17 cellular contexts compared by ENCODE assay signal in genomic region chr13:99556867-99557443, GRCh38. TPM values are rescaled to one million over a fixed set of nuclear protein-coding genes. Genes with fewer than 3 reads are reported as not detected.
DNase-seq lines count a peak whose midpoint lies in the region; ATAC-seq and TF ChIP-seq lines count a peak whose summit lies in the region.
"Had no signal": no experiment of that assay in that cellular context is flagged by ENCODE, and none has a peak within 500 bp of the region (broad histone marks: within the 10 kb centered on the region; RNA-seq: fewer than 3 reads in every experiment).

No MANE protein-coding gene starts in this region.

- DNase-seq in activated CD4-positive, CD25-positive, alpha-beta regulatory T cell treated with anti-CD3 and anti-CD28 coated beads, Interleukin-2, amount 50 U/mL, for 72 hours, result no peak
- DNase-seq in natural killer cell treated with Interleukin-12 subunit alpha and Interleukin-12 subunit beta and Interleukin-15 and Interleukin-18, amount 100 ng/mL, for 72 hours (ENCODE audit: low spot score), result no peak
- DNase-seq in natural killer cell, result no peak
- DNase-seq in activated T-helper 1 cell treated with anti-CD3 and anti-CD28 coated beads, Interleukin-12 subunit alpha, Interleukin-12 subunit beta, Interleukin-2, Interleukin-4 antibody, amounts not matched to agents 30 ng/mL and 10 ng/mL and 1 ng/mL, durations not matched to agents 14 hours and 24 hours and 36 hours (ENCODE audit: low spot score), result no peak
- no peak for DNase-seq in stimulated activated effector memory CD8-positive, alpha-beta T cell treated with anti-CD3 and anti-CD28 coated beads, Interleukin-12 subunit alpha, Interleukin-12 subunit beta, amount 100 ng/mL, for 72 hours (ENCODE audit: low spot score in 2 of 2)
- no peak for DNase-seq in right atrium auricular region (ENCODE audit: low spot score)
- DNase-seq: BE2C, DMS79 treated with DMSO at 0.1 percent for 48 hours, HFFc6, KG1, NCI-H1436, NCI-H2081, NCI-H748 treated with DMSO at 0.1 percent for 48 hours had no signal

- peak; percentile 35 to 79 for ATAC-seq in activated CD4-positive, CD25-positive, alpha-beta regulatory T cell treated with anti-CD3 and anti-CD28 coated beads, Interleukin-2, amount 50 U/mL, for 24 hours
- ATAC-seq in natural killer cell treated with Interleukin-12 subunit alpha and Interleukin-12 subunit beta and Interleukin-15 and Interleukin-18, amount 100 ng/mL, for 72 hours, result no peak
- ATAC-seq in natural killer cell, result no peak
- peak; percentile 67 for ATAC-seq in stimulated activated effector memory CD8-positive, alpha-beta T cell treated with anti-CD3 and anti-CD28 coated beads, Interleukin-12 subunit alpha, Interleukin-12 subunit beta, amount 100 ng/mL, for 72 hours
- ATAC-seq in HG03045 (IDR thresholded peaks at IDR 0.05; ENCODE audit: unreplicated experiment), result no peak

- H3K27ac ChIP-seq in right atrium auricular region, result no peak overlapping the region
- H3K27ac ChIP-seq: 22Rv1, RWPE1 had no signal

- H3K4me1 Mint-ChIP-seq in natural killer cell treated with Interleukin-12 subunit alpha and Interleukin-12 subunit beta and Interleukin-15 and Interleukin-18, amount 100 ng/mL, for 72 hours (ENCODE audit: low read depth in 2 of 2), result peaks cover 6 to 8% of the 10 kb centered on the region in 2 donors
- H3K4me1 Mint-ChIP-seq in natural killer cell, result peaks cover 9 to 16% of the 10 kb centered on the region in 2 donors
- peaks cover 13% of the 10 kb centered on the region for H3K4me1 Mint-ChIP-seq in activated T-helper 1 cell treated with anti-CD3 and anti-CD28 coated beads, Interleukin-12 subunit alpha, Interleukin-12 subunit beta, Interleukin-2, Interleukin-4 antibody, amounts not matched to agents 30 ng/mL and 10 ng/mL and 1 ng/mL, durations not matched to agents 14 hours and 24 hours and 36 hours (ENCODE audit: low read depth)
- H3K4me1 Mint-ChIP-seq in stimulated activated effector memory CD8-positive, alpha-beta T cell treated with anti-CD3 and anti-CD28 coated beads, Interleukin-12 subunit alpha, Interleukin-12 subunit beta, amount 100 ng/mL, for 72 hours, result peaks cover 27% of the 10 kb centered on the region

- H3K4me1 ChIP-seq in right atrium auricular region, result no peaks in the 10 kb centered on the region

- intact Hi-C loops in natural killer cell (cut with micrococcal nuclease), result no loop called here
- intact Hi-C loops in activated T-helper 1 cell treated with anti-CD3 and anti-CD28 coated beads, Interleukin-12 subunit alpha, Interleukin-12 subunit beta, Interleukin-2, Interleukin-4 antibody, amounts not matched to agents 30 ng/mL and 10 ng/mL and 1 ng/mL, durations not matched to agents 14 hours and 24 hours and 36 hours (cut with micrococcal nuclease), result loop anchor here (2.0 kb wide), 1 partner anchor 14 kb away; no protein-coding TSS in a partner anchor

- H3K27me3 ChIP-seq in right atrium auricular region, result no peaks in the 10 kb centered on the region
- H3K27me3 ChIP-seq: BE2C had no signal

- TF ChIP-seq CTCF in natural killer cell (IDR thresholded peaks at IDR 0.05) (no peak), right atrium auricular region (IDR thresholded peaks at IDR 0.05) (no peak)

- H3K36me3 ChIP-seq in right atrium auricular region, result peaks cover 61% of the 10 kb centered on the region

- H3K4me3 ChIP-seq in right atrium auricular region, result no peak overlapping the region

- no peak overlapping the region for H3K4me3 Mint-ChIP-seq in natural killer cell treated with Interleukin-12 subunit alpha and Interleukin-12 subunit beta and Interleukin-15 and Interleukin-18, amount 100 ng/mL, for 72 hours
- no peak overlapping the region for H3K4me3 Mint-ChIP-seq in natural killer cell
- H3K4me3 Mint-ChIP-seq in activated T-helper 1 cell treated with anti-CD3 and anti-CD28 coated beads, Interleukin-12 subunit alpha, Interleukin-12 subunit beta, Interleukin-2, Interleukin-4 antibody, amounts not matched to agents 30 ng/mL and 10 ng/mL and 1 ng/mL, durations not matched to agents 14 hours and 24 hours and 36 hours, result no peak overlapping the region
- H3K4me3 Mint-ChIP-seq in stimulated activated effector memory CD8-positive, alpha-beta T cell treated with anti-CD3 and anti-CD28 coated beads, Interleukin-12 subunit alpha, Interleukin-12 subunit beta, amount 100 ng/mL, for 72 hours, result no peak overlapping the region
- H3K4me3 Mint-ChIP-seq: HFFc6 had no signal

- H3K27ac Mint-ChIP-seq in natural killer cell treated with Interleukin-12 subunit alpha and Interleukin-12 subunit beta and Interleukin-15 and Interleukin-18, amount 100 ng/mL, for 72 hours, result peak overlapping the region; percentile 19 to 25
- H3K27ac Mint-ChIP-seq in natural killer cell, result no peak overlapping the region
- peak overlapping the region; percentile 15 for H3K27ac Mint-ChIP-seq in activated T-helper 1 cell treated with anti-CD3 and anti-CD28 coated beads, Interleukin-12 subunit alpha, Interleukin-12 subunit beta, Interleukin-2, Interleukin-4 antibody, amounts not matched to agents 30 ng/mL and 10 ng/mL and 1 ng/mL, durations not matched to agents 14 hours and 24 hours and 36 hours
- peak overlapping the region; percentile 20 for H3K27ac Mint-ChIP-seq in stimulated activated effector memory CD8-positive, alpha-beta T cell treated with anti-CD3 and anti-CD28 coated beads, Interleukin-12 subunit alpha, Interleukin-12 subunit beta, amount 100 ng/mL, for 72 hours
- H3K27ac Mint-ChIP-seq: HFFc6 had no signal

- H3K9me3 Mint-ChIP-seq in natural killer cell treated with Interleukin-12 subunit alpha and Interleukin-12 subunit beta and Interleukin-15 and Interleukin-18, amount 100 ng/mL, for 72 hours, result no peaks in the 10 kb centered on the region
- no peaks in the 10 kb centered on the region for H3K9me3 Mint-ChIP-seq in natural killer cell
- H3K9me3 Mint-ChIP-seq in activated T-helper 1 cell treated with anti-CD3 and anti-CD28 coated beads, Interleukin-12 subunit alpha, Interleukin-12 subunit beta, Interleukin-2, Interleukin-4 antibody, amounts not matched to agents 30 ng/mL and 10 ng/mL and 1 ng/mL, durations not matched to agents 14 hours and 24 hours and 36 hours, result no peaks in the 10 kb centered on the region
- H3K9me3 Mint-ChIP-seq in stimulated activated effector memory CD8-positive, alpha-beta T cell treated with anti-CD3 and anti-CD28 coated beads, Interleukin-12 subunit alpha, Interleukin-12 subunit beta, amount 100 ng/mL, for 72 hours, result no peaks in the 10 kb centered on the region
- H3K9me3 Mint-ChIP-seq: HFFc6 had no signal

- peaks cover 29% of the 10 kb centered on the region for H3K36me3 Mint-ChIP-seq in natural killer cell treated with Interleukin-12 subunit alpha and Interleukin-12 subunit beta and Interleukin-15 and Interleukin-18, amount 100 ng/mL, for 72 hours
- peaks cover 37% of the 10 kb centered on the region for H3K36me3 Mint-ChIP-seq in natural killer cell
- H3K36me3 Mint-ChIP-seq in activated T-helper 1 cell treated with anti-CD3 and anti-CD28 coated beads, Interleukin-12 subunit alpha, Interleukin-12 subunit beta, Interleukin-2, Interleukin-4 antibody, amounts not matched to agents 30 ng/mL and 10 ng/mL and 1 ng/mL, durations not matched to agents 14 hours and 24 hours and 36 hours (ENCODE audit: low read depth), result peaks cover 42% of the 10 kb centered on the region
- H3K36me3 Mint-ChIP-seq in stimulated activated effector memory CD8-positive, alpha-beta T cell treated with anti-CD3 and anti-CD28 coated beads, Interleukin-12 subunit alpha, Interleukin-12 subunit beta, amount 100 ng/mL, for 72 hours, result peaks cover 99% of the 10 kb centered on the region

- no peaks in the 10 kb centered on the region for H3K9me3 ChIP-seq in right atrium auricular region
- H3K9me3 ChIP-seq: BE2C had no signal

- no peaks in the 10 kb centered on the region for H3K27me3 Mint-ChIP-seq in natural killer cell treated with Interleukin-12 subunit alpha and Interleukin-12 subunit beta and Interleukin-15 and Interleukin-18, amount 100 ng/mL, for 72 hours
- H3K27me3 Mint-ChIP-seq in natural killer cell (ENCODE audit: low read depth in 2 of 2), result no peaks in the 10 kb centered on the region
- H3K27me3 Mint-ChIP-seq in activated T-helper 1 cell treated with anti-CD3 and anti-CD28 coated beads, Interleukin-12 subunit alpha, Interleukin-12 subunit beta, Interleukin-2, Interleukin-4 antibody, amounts not matched to agents 30 ng/mL and 10 ng/mL and 1 ng/mL, durations not matched to agents 14 hours and 24 hours and 36 hours (ENCODE audit: insufficient read depth), result no peaks in the 10 kb centered on the region

RNA-seq across cellular contexts. Expression of gene CLYBL, which starts 49.5 kb away (rescaled TPM):
- total RNA-seq in natural killer cell treated with Interleukin-12 subunit alpha and Interleukin-12 subunit beta and Interleukin-15 and Interleukin-18, amount 100 ng/mL, for 72 hours, result 1 to 10 TPM; 2.3 to 3.1 TPM
- total RNA-seq in natural killer cell, result 1 to 10 TPM; 5.5 to 7.6 (median 6.1) TPM
- total RNA-seq in activated T-helper 1 cell treated with anti-CD3 and anti-CD28 coated beads, Interleukin-12 subunit alpha, Interleukin-12 subunit beta, Interleukin-2, Interleukin-4 antibody, amounts not matched to agents 30 ng/mL and 10 ng/mL and 1 ng/mL, durations not matched to agents 14 hours and 24 hours and 36 hours, result 1.8 and 2.1 TPM in 2 replicates
- 1 to 10 TPM; 7.8 to 9.9 TPM for total RNA-seq in right atrium auricular region

RNA-seq across cellular contexts. Expression of gene TM9SF2, which starts 55.7 kb away (rescaled TPM):
- 10 to 100 TPM; 61.6 to 81.6 TPM for total RNA-seq in natural killer cell treated with Interleukin-12 subunit alpha and Interleukin-12 subunit beta and Interleukin-15 and Interleukin-18, amount 100 ng/mL, for 72 hours
- 10 to 100 TPM; 41.8 to 62.1 (median 51.4) TPM for total RNA-seq in natural killer cell
- 59.1 and 62.6 TPM in 2 replicates for total RNA-seq in activated T-helper 1 cell treated with anti-CD3 and anti-CD28 coated beads, Interleukin-12 subunit alpha, Interleukin-12 subunit beta, Interleukin-2, Interleukin-4 antibody, amounts not matched to agents 30 ng/mL and 10 ng/mL and 1 ng/mL, durations not matched to agents 14 hours and 24 hours and 36 hours
- 10 to 100 TPM; 60.6 to 70.2 TPM for total RNA-seq in right atrium auricular region

Comparison
In these comparisons a context has a peak if more than half of its experiments do, and no peak if none do; other contexts are left out.
1. H3K27ac Mint-ChIP-seq: peak in natural killer cell treated with Interleukin-12 subunit alpha and Interleukin-12 subunit beta and Interleukin-15 and Interleukin-18, amount 100 ng/mL, for 72 hours (2 of 2), activated T-helper 1 cell treated with anti-CD3 and anti-CD28 coated beads, Interleukin-12 subunit alpha, Interleukin-12 subunit beta, Interleukin-2, Interleukin-4 antibody, amounts not matched to agents 30 ng/mL and 10 ng/mL and 1 ng/mL, durations not matched to agents 14 hours and 24 hours and 36 hours (single experiment) and stimulated activated effector memory CD8-positive, alpha-beta T cell treated with anti-CD3 and anti-CD28 coated beads, Interleukin-12 subunit alpha, Interleukin-12 subunit beta, amount 100 ng/mL, for 72 hours (single experiment); none in natural killer cell (0 of 2).
2. ATAC-seq: peak in activated CD4-positive, CD25-positive, alpha-beta regulatory T cell treated with anti-CD3 and anti-CD28 coated beads, Interleukin-2, amount 50 U/mL, for 24 hours (2 of 2) and stimulated activated effector memory CD8-positive, alpha-beta T cell treated with anti-CD3 and anti-CD28 coated beads, Interleukin-12 subunit alpha, Interleukin-12 subunit beta, amount 100 ng/mL, for 72 hours (single experiment); none in natural killer cell treated with Interleukin-12 subunit alpha and Interleukin-12 subunit beta and Interleukin-15 and Interleukin-18, amount 100 ng/mL, for 72 hours (0 of 2), natural killer cell (0 of 3) and HG03045 (single experiment).